Comparison of ENCODE assay signal across 21 cellular contexts in genomic region chr12:15819644-15820437, GRCh38. TPM values are rescaled to one million over a fixed set of nuclear protein-coding genes. Genes with fewer than 3 reads are reported as not detected.
A peak's percentile ranks its signal among the peaks of the same experiment; 100 is the strongest.
DNase-seq lines count a peak whose midpoint lies in the region; ATAC-seq and TF ChIP-seq lines count a peak whose summit lies in the region.
"Had no signal": no experiment of that assay in that cellular context is flagged by ENCODE, and none has a peak within 500 bp of the region (broad histone marks: within the 10 kb centered on the region; RNA-seq: fewer than 3 reads in every experiment).

No MANE protein-coding gene starts in this region.

- H3K4me1 ChIP-seq in liver (ENCODE audit: control insufficient read depth in 4 of 4, insufficient read depth in 4 of 4, low read length in 3 of 4), result peaks cover 2 to 17% (median 10%) of the 10 kb centered on the region in 4 donors
- H3K4me1 ChIP-seq: BLaER1 had no signal

- TF ChIP-seq RAD21 in liver (IDR thresholded peaks at IDR 0.05), result peak in 1 of 2 donors; percentile 3

- TF ChIP-seq CTCF in VCaP (conservative IDR thresholded peaks at IDR 0.05) (no peak), liver (IDR thresholded peaks at IDR 0.05; ENCODE audit: low read depth, low read length, missing input control) (no peak)

- no peaks in the 10 kb centered on the region for H3K27me3 ChIP-seq in liver (ENCODE audit: control insufficient read depth in 4 of 4, insufficient read depth in 4 of 4, low read length in 3 of 4)
- H3K27me3 ChIP-seq: BLaER1, MG63 had no signal

- no peak for ATAC-seq in GM18867 (IDR thresholded peaks at IDR 0.05; ENCODE audit: unreplicated experiment)
- no peak for ATAC-seq in HG02610 (IDR thresholded peaks at IDR 0.05; ENCODE audit: unreplicated experiment)
- ATAC-seq: CD8-positive, alpha-beta T cell had no signal

- no peak overlapping the region for H3K9ac ChIP-seq in liver (ENCODE audit: low read depth in 1 of 2, low read length in 2 of 2)
- H3K9ac ChIP-seq: BLaER1 had no signal

- H3K36me3 ChIP-seq in liver (ENCODE audit: control insufficient read depth in 4 of 4, insufficient read depth in 3 of 4, low read depth in 1 of 4, low read length in 3 of 4), result no peaks in the 10 kb centered on the region
- H3K36me3 ChIP-seq: BLaER1, MG63 had no signal

- WGBS in liver, result 48% methylated on average over 3 of the region's 3 CpGs

- DNase-seq in DMS153 (lab: John Stamatoyannopoulos, UW) (peak; percentile 63), HuH-7 (ENCODE audit: low spot score) (peak; percentile 39)
- no peak for DNase-seq in activated effector memory CD4-positive, alpha-beta T cell treated with anti-CD3 and anti-CD28 coated beads, Interleukin-2, amount 50 U/mL, for 16 hours
- DNase-seq: CD8-positive, alpha-beta T cell; DND-41; H7; HFFc6; IMR-90; MG63; NCI-H1092; NCI-H1436 treated with DMSO at 0.1 percent for 48 hours; NCI-H2029; NCI-H446; NCI-H82; PC-9 had no signal

- H3K4me3 ChIP-seq in liver (ENCODE audit: low read depth in 1 of 3, low read length in 3 of 3), result no peak overlapping the region
- H3K4me3 ChIP-seq: BLaER1, MG63, PC-9 had no signal

- H3K27ac ChIP-seq in VCaP, result peak overlapping the region; percentile 33
- no peak overlapping the region for H3K27ac ChIP-seq in liver (ENCODE audit: low read depth in 1 of 2, low read length in 2 of 2)
- H3K27ac ChIP-seq: BLaER1, PC-9, RWPE1 had no signal

- peaks cover 0 to 3% (median under 1%) of the 10 kb centered on the region in 4 donors for H3K9me3 ChIP-seq in liver (ENCODE audit: control insufficient read depth in 4 of 4, low read length in 3 of 4)
- H3K9me3 ChIP-seq: BLaER1 had no signal

TF ChIP-seq in liver, 16 proteins besides CTCF, POLR2A, EP300 and RAD21:
- TF ChIP-seq MAX (IDR thresholded peaks at IDR 0.05) (no peak), EGR1 (IDR thresholded peaks at IDR 0.05; ENCODE audit: low read depth in 2 of 2) (no peak), GABPA (IDR thresholded peaks at IDR 0.05 in 1 of 2, conservative IDR thresholded peaks at IDR 0.05 in 1 of 2) (no peak), FOXA2 (IDR thresholded peaks at IDR 0.05) (peak; percentile 78), YY1 (IDR thresholded peaks at IDR 0.05) (no peak), TAF1 (conservative IDR thresholded peaks at IDR 0.05) (no peak), JUND (IDR thresholded peaks at IDR 0.05) (no peak), ZBTB33 (IDR thresholded peaks at IDR 0.05) (no peak), REST (IDR thresholded peaks at IDR 0.05) (no peak), NR2F2 (IDR thresholded peaks at IDR 0.05) (peak; percentile 45), RXRA (IDR thresholded peaks at IDR 0.05) (peak; percentile 25 to 36), HNF4A (conservative IDR thresholded peaks at IDR 0.05) (peak; percentile 15 to 35), HNF4G (IDR thresholded peaks at IDR 0.05) (no peak), ATF3 (IDR thresholded peaks at IDR 0.05) (no peak), SP1 (IDR thresholded peaks at IDR 0.05) (no peak), FOXA1 (IDR thresholded peaks at IDR 0.05) (peak; percentile 58)

RNA-seq across cellular contexts. Expression of gene EPS8, which starts 30.7 kb away (rescaled TPM):
- total RNA-seq in liver, result 10 to 100 TPM; 13.7 to 40.2 TPM
- 10 to 100 TPM; 13.8 to 16.2 TPM for polyA plus RNA-seq in liver
